1 cellular context compared by ENCODE assay signal in the genomic region with DNA sequence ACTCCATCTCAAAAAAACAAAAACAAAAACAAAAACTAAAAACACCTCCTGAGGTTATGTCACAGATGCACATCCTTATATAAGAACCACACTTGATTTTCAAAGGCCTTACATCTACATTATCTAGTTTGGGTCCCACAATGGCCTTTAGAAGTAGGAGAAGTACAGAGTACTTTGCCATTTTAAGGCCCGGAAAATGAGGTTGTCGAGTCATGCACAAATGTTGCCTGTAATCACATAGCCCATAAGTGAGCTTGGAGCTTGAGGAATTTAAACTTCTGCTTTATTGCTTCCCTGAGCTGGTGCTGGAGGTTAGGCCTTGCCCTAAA.
TF ChIP-seq lines count a peak whose summit lies in the region.

No MANE protein-coding gene starts in this region.

TF ChIP-seq in GM23338, 12 proteins besides CTCF, POLR2A, EP300 and RAD21 (continued from another document):
- TF ChIP-seq, protein P1, sequence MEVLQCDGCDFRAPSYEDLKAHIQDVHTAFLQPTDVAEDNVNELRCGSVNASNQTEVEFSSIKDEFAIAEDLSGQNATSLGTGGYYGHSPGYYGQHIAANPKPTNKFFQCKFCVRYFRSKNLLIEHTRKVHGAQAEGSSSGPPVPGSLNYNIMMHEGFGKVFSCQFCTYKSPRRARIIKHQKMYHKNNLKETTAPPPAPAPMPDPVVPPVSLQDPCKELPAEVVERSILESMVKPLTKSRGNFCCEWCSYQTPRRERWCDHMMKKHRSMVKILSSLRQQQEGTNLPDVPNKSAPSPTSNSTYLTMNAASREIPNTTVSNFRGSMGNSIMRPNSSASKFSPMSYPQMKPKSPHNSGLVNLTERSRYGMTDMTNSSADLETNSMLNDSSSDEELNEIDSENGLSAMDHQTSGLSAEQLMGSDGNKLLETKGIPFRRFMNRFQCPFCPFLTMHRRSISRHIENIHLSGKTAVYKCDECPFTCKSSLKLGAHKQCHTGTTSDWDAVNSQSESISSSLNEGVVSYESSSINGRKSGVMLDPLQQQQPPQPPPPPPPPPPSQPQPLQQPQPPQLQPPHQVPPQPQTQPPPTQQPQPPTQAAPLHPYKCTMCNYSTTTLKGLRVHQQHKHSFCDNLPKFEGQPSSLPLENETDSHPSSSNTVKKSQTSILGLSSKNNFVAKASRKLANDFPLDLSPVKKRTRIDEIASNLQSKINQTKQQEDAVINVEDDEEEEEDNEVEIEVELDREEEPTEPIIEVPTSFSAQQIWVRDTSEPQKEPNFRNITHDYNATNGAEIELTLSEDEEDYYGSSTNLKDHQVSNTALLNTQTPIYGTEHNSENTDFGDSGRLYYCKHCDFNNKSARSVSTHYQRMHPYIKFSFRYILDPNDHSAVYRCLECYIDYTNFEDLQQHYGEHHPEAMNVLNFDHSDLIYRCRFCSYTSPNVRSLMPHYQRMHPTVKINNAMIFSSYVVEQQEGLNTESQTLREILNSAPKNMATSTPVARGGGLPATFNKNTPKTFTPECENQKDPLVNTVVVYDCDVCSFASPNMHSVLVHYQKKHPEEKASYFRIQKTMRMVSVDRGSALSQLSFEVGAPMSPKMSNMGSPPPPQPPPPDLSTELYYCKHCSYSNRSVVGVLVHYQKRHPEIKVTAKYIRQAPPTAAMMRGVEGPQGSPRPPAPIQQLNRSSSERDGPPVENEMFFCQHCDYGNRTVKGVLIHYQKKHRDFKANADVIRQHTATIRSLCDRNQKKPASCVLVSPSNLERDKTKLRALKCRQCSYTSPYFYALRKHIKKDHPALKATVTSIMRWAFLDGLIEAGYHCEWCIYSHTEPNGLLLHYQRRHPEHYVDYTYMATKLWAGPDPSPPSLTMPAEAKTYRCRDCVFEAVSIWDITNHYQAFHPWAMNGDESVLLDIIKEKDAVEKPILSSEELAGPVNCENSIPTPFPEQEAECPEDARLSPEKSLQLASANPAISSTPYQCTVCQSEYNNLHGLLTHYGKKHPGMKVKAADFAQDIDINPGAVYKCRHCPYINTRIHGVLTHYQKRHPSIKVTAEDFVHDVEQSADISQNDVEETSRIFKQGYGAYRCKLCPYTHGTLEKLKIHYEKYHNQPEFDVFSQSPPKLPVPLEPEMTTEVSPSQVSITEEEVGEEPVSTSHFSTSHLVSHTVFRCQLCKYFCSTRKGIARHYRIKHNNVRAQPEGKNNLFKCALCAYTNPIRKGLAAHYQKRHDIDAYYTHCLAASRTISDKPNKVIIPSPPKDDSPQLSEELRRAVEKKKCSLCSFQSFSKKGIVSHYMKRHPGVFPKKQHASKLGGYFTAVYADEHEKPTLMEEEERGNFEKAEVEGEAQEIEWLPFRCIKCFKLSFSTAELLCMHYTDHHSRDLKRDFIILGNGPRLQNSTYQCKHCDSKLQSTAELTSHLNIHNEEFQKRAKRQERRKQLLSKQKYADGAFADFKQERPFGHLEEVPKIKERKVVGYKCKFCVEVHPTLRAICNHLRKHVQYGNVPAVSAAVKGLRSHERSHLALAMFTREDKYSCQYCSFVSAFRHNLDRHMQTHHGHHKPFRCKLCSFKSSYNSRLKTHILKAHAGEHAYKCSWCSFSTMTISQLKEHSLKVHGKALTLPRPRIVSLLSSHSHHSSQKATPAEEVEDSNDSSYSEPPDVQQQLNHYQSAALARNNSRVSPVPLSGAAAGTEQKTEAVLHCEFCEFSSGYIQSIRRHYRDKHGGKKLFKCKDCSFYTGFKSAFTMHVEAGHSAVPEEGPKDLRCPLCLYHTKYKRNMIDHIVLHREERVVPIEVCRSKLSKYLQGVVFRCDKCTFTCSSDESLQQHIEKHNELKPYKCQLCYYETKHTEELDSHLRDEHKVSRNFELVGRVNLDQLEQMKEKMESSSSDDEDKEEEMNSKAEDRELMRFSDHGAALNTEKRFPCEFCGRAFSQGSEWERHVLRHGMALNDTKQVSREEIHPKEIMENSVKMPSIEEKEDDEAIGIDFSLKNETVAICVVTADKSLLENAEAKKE (CRISPR knock-in tag; IDR thresholded peaks at IDR 0.05) = no peak
